In genomic region chr17:72397223-72397667, GRCh38 we compare ENCODE assay signal across 13 cellular contexts.
DNase-seq lines count a peak whose midpoint lies in the region; TF ChIP-seq lines count a peak whose summit lies in the region.
"Had no signal": no experiment of that assay in that cellular context is flagged by ENCODE, and none has a peak within 500 bp of the region (broad histone marks: within the 10 kb centered on the region; RNA-seq: fewer than 3 reads in every experiment).

No MANE protein-coding gene starts in this region.

- H3K27ac ChIP-seq in ACC112 (ENCODE audit: low read depth, low read length) (peak overlapping the region; percentile 77), PC-9 (peak overlapping the region; percentile 73), VCaP (peak overlapping the region; percentile 91; the same call in 1 of the 2 replicates)

- H3K36me3 Mint-ChIP-seq in activated CD4-positive, alpha-beta memory T cell treated with anti-CD3 and anti-CD28 coated beads for 36 hours = no peaks in the 10 kb centered on the region
- H3K36me3 Mint-ChIP-seq: CD14-positive monocyte; CD8-positive, alpha-beta T cell had no signal

- no peaks in the 10 kb centered on the region for H3K27me3 Mint-ChIP-seq in activated CD4-positive, alpha-beta memory T cell treated with anti-CD3 and anti-CD28 coated beads for 36 hours

- peaks cover 3% of the 10 kb centered on the region; the same call in 1 of the 2 replicates for H3K9me3 ChIP-seq in PC-9 (ENCODE audit: insufficient read depth, low read depth)

- CTCF ChIA-PET in PC-9 (lab: Charles Lee) = no interaction called here
- CTCF ChIA-PET in activated CD4-positive, alpha-beta memory T cell treated with anti-CD3 and anti-CD28 coated beads for 36 hours (lab: Charles Lee) = no interaction called here

- no peaks in the 10 kb centered on the region for H3K79me2 ChIP-seq in ACC112 (ENCODE audit: control insufficient read depth, insufficient read depth, low read length, unreplicated experiment)
- H3K79me2 ChIP-seq in PC-9 (ENCODE audit: low read depth) = peaks cover 6% of the 10 kb centered on the region; the same call in 1 of the 2 replicates

- H3K27ac Mint-ChIP-seq in activated CD4-positive, alpha-beta memory T cell treated with anti-CD3 and anti-CD28 coated beads for 36 hours = no peak overlapping the region
- H3K27ac Mint-ChIP-seq: CD14-positive monocyte; CD8-positive, alpha-beta T cell; GM23338 had no signal

- H2AFZ ChIP-seq in ACC112 (ENCODE audit: low read length, unreplicated experiment) (no peak overlapping the region), PC-9 (no peak overlapping the region)
- H2AFZ ChIP-seq: GM23338 had no signal

- peak overlapping the region; percentile 34; the same call in 1 of the 2 replicates for H3K4me3 ChIP-seq in ACC112 (ENCODE audit: low read depth, low read length)
- no peak overlapping the region for H3K4me3 ChIP-seq in PC-9
- H3K4me3 ChIP-seq: GM23338, K562 had no signal

- DNase-seq in ELR (ENCODE audit: low read depth) = peak; percentile 59
- no peak for DNase-seq in PC-9
- DNase-seq in hippocampal formation (lab: John Stamatoyannopoulos, UW) = no peak
- no peak for DNase-seq in DMS79 (lab: John Stamatoyannopoulos, UW)
- no peak for DNase-seq in activated CD4-positive, alpha-beta memory T cell treated with anti-CD3 and anti-CD28 coated beads for 36 hours
- DNase-seq: CD8-positive, alpha-beta T cell; COR-L47; H7 had no signal

- H4K20me1 ChIP-seq in PC-9 (ENCODE audit: insufficient read depth) = no peaks in the 10 kb centered on the region

- POLR2A ChIA-PET in PC-9 (lab: Charles Lee; ENCODE audit: unreplicated experiment) = interaction anchor here (0.6 to 0.8 kb wide), 2 partner anchors 10 to 861 kb away, joined by 4 to 6 read pairs; no protein-coding TSS in a partner anchor
- POLR2A ChIA-PET in activated CD4-positive, alpha-beta memory T cell treated with anti-CD3 and anti-CD28 coated beads for 36 hours (lab: Charles Lee) = no interaction called here

- no peaks in the 10 kb centered on the region for H3K9me2 ChIP-seq in PC-9 (ENCODE audit: insufficient read depth)

- H3K27me3 ChIP-seq in ACC112 (ENCODE audit: insufficient read depth, low read length) (no peaks in the 10 kb centered on the region), PC-9 (ENCODE audit: insufficient read depth, low read depth) (no peaks in the 10 kb centered on the region)

- peaks cover 40% of the 10 kb centered on the region for H3F3A ChIP-seq in PC-9 (ENCODE audit: insufficient read depth, low read depth)

- no peaks in the 10 kb centered on the region for H3K36me3 ChIP-seq in ACC112 (ENCODE audit: insufficient read depth, low read length)
- peaks cover 2% of the 10 kb centered on the region; the same call in 1 of the 2 replicates for H3K36me3 ChIP-seq in PC-9 (ENCODE audit: low read depth)

- no peak overlapping the region for H3K4me3 Mint-ChIP-seq in activated CD4-positive, alpha-beta memory T cell treated with anti-CD3 and anti-CD28 coated beads for 36 hours
- H3K4me3 Mint-ChIP-seq: CD14-positive monocyte; CD8-positive, alpha-beta T cell; GM23338 had no signal

- H3K4me1 Mint-ChIP-seq in activated CD4-positive, alpha-beta memory T cell treated with anti-CD3 and anti-CD28 coated beads for 36 hours (ENCODE audit: low read depth) = no peaks in the 10 kb centered on the region
- H3K4me1 Mint-ChIP-seq: CD14-positive monocyte had no signal

- TF ChIP-seq CTCF in PC-9 (conservative IDR thresholded peaks at IDR 0.05) = no peak
- no peak for TF ChIP-seq CTCF in VCaP (conservative IDR thresholded peaks at IDR 0.05)

- intact Hi-C loops in PC-9 (cut with micrococcal nuclease; ENCODE audit: unreplicated experiment) = no loop called here
- intact Hi-C loops in activated CD4-positive, alpha-beta memory T cell treated with anti-CD3 and anti-CD28 coated beads for 36 hours (cut with micrococcal nuclease) = no loop called here

- BruUV-seq in PC-9 (replicated peaks; lab: Mats Ljungman, UMichigan) = no TSS peak

- peak overlapping the region; percentile 31; the same call in 1 of the 2 replicates for H3K4me2 ChIP-seq in PC-9
- H3K4me2 ChIP-seq: GM23338 had no signal

- H3K9me3 Mint-ChIP-seq in activated CD4-positive, alpha-beta memory T cell treated with anti-CD3 and anti-CD28 coated beads for 36 hours = no peaks in the 10 kb centered on the region
- H3K9me3 Mint-ChIP-seq: CD8-positive, alpha-beta T cell; GM23338 had no signal

- H3K4me1 ChIP-seq in ACC112 (ENCODE audit: control insufficient read depth, insufficient read depth, low read length, unreplicated experiment) (peaks cover 42% of the 10 kb centered on the region), PC-9 (replicated peaks; ENCODE audit: insufficient read depth) (peaks cover 45% of the 10 kb centered on the region)
